ENCODE assay signal across 10 cellular contexts in genomic region chr22:39177456-39177775, GRCh38. TPM values are rescaled to one million over a fixed set of nuclear protein-coding genes. Genes with fewer than 3 reads are reported as not detected.
DNase-seq lines count a peak whose midpoint lies in the region; ATAC-seq and TF ChIP-seq lines count a peak whose summit lies in the region.
"Had no signal": no experiment of that assay in that cellular context is flagged by ENCODE, and none has a peak within 500 bp of the region (broad histone marks: within the 10 kb centered on the region; RNA-seq: fewer than 3 reads in every experiment).

No MANE protein-coding gene starts in this region.

- H3K9me3 ChIP-seq in mesenchymal stem cell (ENCODE audit: control insufficient read depth, low read length) (peaks cover 8% of the 10 kb centered on the region), tibial nerve (peaks cover 0 to 10% (median 0%) of the 10 kb centered on the region in 4 donors)

- no peak for TF ChIP-seq EP300 in tibial nerve (IDR thresholded peaks at IDR 0.05)

- peak overlapping the region; percentile 100 for H2AK5ac ChIP-seq in mesenchymal stem cell (ENCODE audit: low read length, severe bottlenecking)

- no peaks in the 10 kb centered on the region for H3K79me1 ChIP-seq in mesenchymal stem cell (replicated peaks; ENCODE audit: low read length, poor library complexity, severe bottlenecking)

- peak overlapping the region; percentile 68 for H2BK5ac ChIP-seq in mesenchymal stem cell (ENCODE audit: low read depth, low read length, poor library complexity, severe bottlenecking)

- no peak overlapping the region for H3K9ac ChIP-seq in mesenchymal stem cell (ENCODE audit: low read length)

- no peaks in the 10 kb centered on the region for H3K9me3 Mint-ChIP-seq in activated CD8-positive, alpha-beta memory T cell treated with anti-CD3 and anti-CD28 coated beads, Interleukin-2, amount 10 ng/mL, durations not matched to agents 7 days and 5 days (ENCODE audit: low read depth)
- H3K9me3 Mint-ChIP-seq in activated T-helper 1 cell treated with anti-CD3 and anti-CD28 coated beads, Interleukin-12 subunit alpha, Interleukin-12 subunit beta, Interleukin-2, Interleukin-4 antibody, amounts not matched to agents 30 ng/mL and 10 ng/mL and 1 ng/mL, durations not matched to agents 14 hours and 24 hours and 36 hours = no peaks in the 10 kb centered on the region

- no peak overlapping the region for H3K27ac Mint-ChIP-seq in activated CD8-positive, alpha-beta memory T cell treated with anti-CD3 and anti-CD28 coated beads, Interleukin-2, amount 10 ng/mL, durations not matched to agents 7 days and 5 days
- H3K27ac Mint-ChIP-seq in activated T-helper 1 cell treated with anti-CD3 and anti-CD28 coated beads, Interleukin-12 subunit alpha, Interleukin-12 subunit beta, Interleukin-2, Interleukin-4 antibody, amounts not matched to agents 30 ng/mL and 10 ng/mL and 1 ng/mL, durations not matched to agents 14 hours and 24 hours and 36 hours = peak overlapping the region; percentile 55

- peak overlapping the region; percentile 30 to 93 for H3K4ac ChIP-seq in mesenchymal stem cell (ENCODE audit: low read depth in 1 of 2, low read length in 2 of 2)

- H3K4me1 ChIP-seq in mesenchymal stem cell (ENCODE audit: control insufficient read depth, insufficient read depth, low read depth, low read length) (peaks cover 49% of the 10 kb centered on the region), tibial nerve (peaks cover 3 to 74% (median 45%) of the 10 kb centered on the region in 4 donors)

- peak overlapping the region; percentile 66 for H4K8ac ChIP-seq in mesenchymal stem cell (ENCODE audit: low read length)

- peak; percentile 61 for DNase-seq in activated CD8-positive, alpha-beta memory T cell treated with anti-CD3 and anti-CD28 coated beads, Interleukin-2, amount 10 ng/mL, durations not matched to agents 7 days and 5 days
- DNase-seq in activated CD8-positive, alpha-beta memory T cell treated with anti-CD3 and anti-CD28 coated beads for 24 hours = no peak
- DNase-seq in activated T-helper 1 cell treated with anti-CD3 and anti-CD28 coated beads, Interleukin-12 subunit alpha, Interleukin-12 subunit beta, Interleukin-2, Interleukin-4 antibody, amounts not matched to agents 30 ng/mL and 10 ng/mL and 1 ng/mL, durations not matched to agents 14 hours and 24 hours and 36 hours (ENCODE audit: low spot score) = no peak
- no peak for DNase-seq in mesenchymal stem cell
- DNase-seq in tibial nerve (ENCODE audit: low spot score in 2 of 2) = no peak
- no peak for DNase-seq in SK-N-DZ (ENCODE audit: low spot score)
- no peak for DNase-seq in NK-92 (lab: John Stamatoyannopoulos, UW; ENCODE audit: unreplicated experiment)
- DNase-seq: KG1, naive B cell had no signal

- CTCF ChIA-PET in activated CD8-positive, alpha-beta memory T cell treated with anti-CD3 and anti-CD28 coated beads, Interleukin-2, amount 10 ng/mL, durations not matched to agents 7 days and 5 days (lab: Charles Lee) = interaction anchor here (1.0 kb wide), 1 partner anchor 133 kb away, joined by 3 read pairs; no protein-coding TSS in a partner anchor

- H4K91ac ChIP-seq in mesenchymal stem cell (ENCODE audit: low read length) = peak overlapping the region; percentile 36

- H3K4me1 Mint-ChIP-seq in activated CD8-positive, alpha-beta memory T cell treated with anti-CD3 and anti-CD28 coated beads, Interleukin-2, amount 10 ng/mL, durations not matched to agents 7 days and 5 days = peaks cover 36% of the 10 kb centered on the region
- H3K4me1 Mint-ChIP-seq in activated T-helper 1 cell treated with anti-CD3 and anti-CD28 coated beads, Interleukin-12 subunit alpha, Interleukin-12 subunit beta, Interleukin-2, Interleukin-4 antibody, amounts not matched to agents 30 ng/mL and 10 ng/mL and 1 ng/mL, durations not matched to agents 14 hours and 24 hours and 36 hours (ENCODE audit: low read depth) = peaks cover 29% of the 10 kb centered on the region

- WGBS in mesenchymal stem cell = 72% methylated on average over 2 of the region's 2 CpGs
- WGBS in tibial nerve, 2 donors = 80 to 82% methylated on average over 1 to 2 of the region's 2 CpGs

- H3K14ac ChIP-seq in mesenchymal stem cell (ENCODE audit: low read length in 2 of 2) = peak overlapping the region in 1 of 2 experiments; percentile 13

- ATAC-seq in activated CD8-positive, alpha-beta memory T cell treated with anti-CD3 and anti-CD28 coated beads, Interleukin-2, amount 10 ng/mL, durations not matched to agents 7 days and 5 days = peak; percentile 8
- no peak for ATAC-seq in HG02981 (IDR thresholded peaks at IDR 0.05; ENCODE audit: unreplicated experiment)

- no peak overlapping the region for H3K4me3 Mint-ChIP-seq in activated CD8-positive, alpha-beta memory T cell treated with anti-CD3 and anti-CD28 coated beads, Interleukin-2, amount 10 ng/mL, durations not matched to agents 7 days and 5 days
- H3K4me3 Mint-ChIP-seq in activated T-helper 1 cell treated with anti-CD3 and anti-CD28 coated beads, Interleukin-12 subunit alpha, Interleukin-12 subunit beta, Interleukin-2, Interleukin-4 antibody, amounts not matched to agents 30 ng/mL and 10 ng/mL and 1 ng/mL, durations not matched to agents 14 hours and 24 hours and 36 hours = no peak overlapping the region

- H2BK12ac ChIP-seq in mesenchymal stem cell (ENCODE audit: low read length in 2 of 2) = peak overlapping the region; percentile 87 to 95

- H3K27ac ChIP-seq in mesenchymal stem cell (ENCODE audit: low read length, poor library complexity, severe bottlenecking) (peak overlapping the region; percentile 89), tibial nerve (peak overlapping the region in 3 of 4 donors; percentile 85 to 95 (median 92))

- no peaks in the 10 kb centered on the region for H3K27me3 ChIP-seq in mesenchymal stem cell (ENCODE audit: control insufficient read depth in 1 of 2, insufficient read depth in 1 of 2, low read length in 2 of 2)
- H3K27me3 ChIP-seq in tibial nerve = no peaks in the 10 kb centered on the region

- H3K27me3 Mint-ChIP-seq in activated CD8-positive, alpha-beta memory T cell treated with anti-CD3 and anti-CD28 coated beads, Interleukin-2, amount 10 ng/mL, durations not matched to agents 7 days and 5 days = peaks cover 17% of the 10 kb centered on the region
- peaks cover 3% of the 10 kb centered on the region for H3K27me3 Mint-ChIP-seq in activated T-helper 1 cell treated with anti-CD3 and anti-CD28 coated beads, Interleukin-12 subunit alpha, Interleukin-12 subunit beta, Interleukin-2, Interleukin-4 antibody, amounts not matched to agents 30 ng/mL and 10 ng/mL and 1 ng/mL, durations not matched to agents 14 hours and 24 hours and 36 hours (ENCODE audit: insufficient read depth)

- H3K23ac ChIP-seq in mesenchymal stem cell (ENCODE audit: low read length in 2 of 2) = no peak overlapping the region

- no peak for TF ChIP-seq POLR2A in tibial nerve (IDR thresholded peaks at IDR 0.05)

- intact Hi-C loops in activated T-helper 1 cell treated with anti-CD3 and anti-CD28 coated beads, Interleukin-12 subunit alpha, Interleukin-12 subunit beta, Interleukin-2, Interleukin-4 antibody, amounts not matched to agents 30 ng/mL and 10 ng/mL and 1 ng/mL, durations not matched to agents 14 hours and 24 hours and 36 hours (cut with micrococcal nuclease) = no loop called here

- H3K36me3 ChIP-seq in mesenchymal stem cell (ENCODE audit: control insufficient read depth in 1 of 2, insufficient read depth in 2 of 2, low read depth in 1 of 2, low read length in 2 of 2) (no peaks in the 10 kb centered on the region), tibial nerve (no peaks in the 10 kb centered on the region)

- no peak for TF ChIP-seq CTCF in tibial nerve (IDR thresholded peaks at IDR 0.05)

- no peak overlapping the region for H2AFZ ChIP-seq in mesenchymal stem cell (ENCODE audit: low read depth, low read length)

- H2BK15ac ChIP-seq in mesenchymal stem cell (ENCODE audit: low read depth, poor library complexity, severe bottlenecking) = peak overlapping the region; percentile 99

- peak overlapping the region; percentile 93 for H2BK120ac ChIP-seq in mesenchymal stem cell (ENCODE audit: low read depth, low read length)

- no peak overlapping the region for H3K4me2 ChIP-seq in mesenchymal stem cell (ENCODE audit: low read length, poor library complexity, severe bottlenecking)

- no peaks in the 10 kb centered on the region for H3K36me3 Mint-ChIP-seq in activated CD8-positive, alpha-beta memory T cell treated with anti-CD3 and anti-CD28 coated beads, Interleukin-2, amount 10 ng/mL, durations not matched to agents 7 days and 5 days
- H3K36me3 Mint-ChIP-seq in activated T-helper 1 cell treated with anti-CD3 and anti-CD28 coated beads, Interleukin-12 subunit alpha, Interleukin-12 subunit beta, Interleukin-2, Interleukin-4 antibody, amounts not matched to agents 30 ng/mL and 10 ng/mL and 1 ng/mL, durations not matched to agents 14 hours and 24 hours and 36 hours (ENCODE audit: low read depth) = no peaks in the 10 kb centered on the region

- H3K18ac ChIP-seq in mesenchymal stem cell (ENCODE audit: low read depth in 1 of 2, low read length in 2 of 2) = peak overlapping the region; percentile 51 to 90

- H3K4me3 ChIP-seq in mesenchymal stem cell (ENCODE audit: insufficient read depth in 1 of 2, low read depth in 1 of 2, low read length in 2 of 2) (no peak overlapping the region), tibial nerve (no peak overlapping the region)

RNA-seq across cellular contexts. Expression of gene CBX7, which starts 24.9 kb away (rescaled TPM):
- 10 to 100 TPM; 12.7 to 13.5 TPM for total RNA-seq in activated CD8-positive, alpha-beta memory T cell treated with anti-CD3 and anti-CD28 coated beads, Interleukin-2, amount 10 ng/mL, durations not matched to agents 7 days and 5 days
- total RNA-seq in activated T-helper 1 cell treated with anti-CD3 and anti-CD28 coated beads, Interleukin-12 subunit alpha, Interleukin-12 subunit beta, Interleukin-2, Interleukin-4 antibody, amounts not matched to agents 30 ng/mL and 10 ng/mL and 1 ng/mL, durations not matched to agents 14 hours and 24 hours and 36 hours = 12.7 and 13.8 TPM in 2 replicates
- 2.0 TPM for polyA plus RNA-seq in mesenchymal stem cell (2013, experiment 1 of 2)
- 1.6 TPM for polyA plus RNA-seq in mesenchymal stem cell (2013, experiment 2 of 2)
- total RNA-seq in tibial nerve = 100 to 1,000 TPM; 189 to 264 (median 206) TPM
- 0.37 and 1.7 TPM in 2 replicates for polyA plus RNA-seq in SK-N-DZ (2014; cell fraction: cytosol; rRNA removed)
- polyA plus RNA-seq in SK-N-DZ (2014; cell fraction: nucleus; rRNA removed) = 1.9 and 11.7 TPM in 2 replicates

Comparison
In these comparisons a context has a peak if more than half of its experiments do, and no peak if none do; other contexts are left out.
1. RNA of gene CBX7, which starts 24.9 kb away (total RNA-seq): 189 to 264 TPM in tibial nerve; 12.7 to 13.5 TPM in activated CD8-positive, alpha-beta memory T cell treated with anti-CD3 and anti-CD28 coated beads, Interleukin-2, amount 10 ng/mL, durations not matched to agents 7 days and 5 days and 12.7 to 13.8 TPM in activated T-helper 1 cell treated with anti-CD3 and anti-CD28 coated beads, Interleukin-12 subunit alpha, Interleukin-12 subunit beta, Interleukin-2, Interleukin-4 antibody, amounts not matched to agents 30 ng/mL and 10 ng/mL and 1 ng/mL, durations not matched to agents 14 hours and 24 hours and 36 hours; every median in the first group is over 10 times any median in the second.